ENCODE assay signal across 8 cellular contexts in genomic region chr1:176546825-176547224, GRCh38.
"Had no signal": no experiment of that assay in that cellular context is flagged by ENCODE, and none has a peak within 500 bp of the region (broad histone marks: within the 10 kb centered on the region; RNA-seq: fewer than 3 reads in every experiment).

No MANE protein-coding gene starts in this region.

- H3K27ac Mint-ChIP-seq: GM23338, H9 had no signal

- ATAC-seq: GM23338, K562 had no signal

- H3K4me2 ChIP-seq: GM23338 had no signal

- H3K9me3 Mint-ChIP-seq: H9 had no signal

- H2AFZ ChIP-seq: GM23338 had no signal

- DNase-seq: H9, HCEC 1CT, IMR-90, KG1 had no signal

- FAIRE-seq: H1, H54, K562 had no signal

- H3K4me3 ChIP-seq: GM23338, K562 had no signal

- H3K4me3 Mint-ChIP-seq: GM23338, H9 had no signal
